ENCODE assay signal across 14 cellular contexts in genomic region chr9:93625000-93625399, GRCh38.
"Had no signal": no experiment of that assay in that cellular context is flagged by ENCODE, and none has a peak within 500 bp of the region (broad histone marks: within the 10 kb centered on the region; RNA-seq: fewer than 3 reads in every experiment).

No MANE protein-coding gene starts in this region.

- H3K4me1 Mint-ChIP-seq: neural progenitor cell had no signal

- H3K4me3 ChIP-seq: heart left ventricle, mucosa of descending colon, neural progenitor cell, ovary, right atrium auricular region, smooth muscle cell had no signal

- ATAC-seq: heart left ventricle; left lobe of liver; mucosa of descending colon; naive thymus-derived CD8-positive, alpha-beta T cell had no signal

- H3K27ac Mint-ChIP-seq: dendritic cell treated with granulocyte-macrophage colony-stimulating factor and Interleukin-4, amounts not matched to agents 40 ng/mL and 50 ng/mL, for 4 days; effector memory CD8-positive, alpha-beta T cell; naive thymus-derived CD8-positive, alpha-beta T cell; neural progenitor cell had no signal

- H3K9me3 Mint-ChIP-seq: effector memory CD8-positive, alpha-beta T cell had no signal

- DNase-seq: effector memory CD8-positive, alpha-beta T cell; heart left ventricle; hippocampal formation; mucosa of descending colon; naive thymus-derived CD8-positive, alpha-beta T cell; nucleus accumbens; ovary; stimulated activated CD4-positive, alpha-beta T cell treated with anti-CD3 and anti-CD28 coated beads, Interleukin-2, amount 100 ng/mL, for 48 hours; stimulated activated naive CD4-positive, alpha-beta T cell treated with Interleukin-2 at 50 U/mL for 16 hours had no signal

- H3K27me3 Mint-ChIP-seq: dendritic cell treated with granulocyte-macrophage colony-stimulating factor and Interleukin-4, amounts not matched to agents 40 ng/mL and 50 ng/mL, for 4 days; effector memory CD8-positive, alpha-beta T cell; naive thymus-derived CD8-positive, alpha-beta T cell had no signal

- H3K4me3 Mint-ChIP-seq: dendritic cell treated with granulocyte-macrophage colony-stimulating factor and Interleukin-4, amounts not matched to agents 40 ng/mL and 50 ng/mL, for 4 days; effector memory CD8-positive, alpha-beta T cell; naive thymus-derived CD8-positive, alpha-beta T cell; neural progenitor cell had no signal
